In the genomic region with DNA sequence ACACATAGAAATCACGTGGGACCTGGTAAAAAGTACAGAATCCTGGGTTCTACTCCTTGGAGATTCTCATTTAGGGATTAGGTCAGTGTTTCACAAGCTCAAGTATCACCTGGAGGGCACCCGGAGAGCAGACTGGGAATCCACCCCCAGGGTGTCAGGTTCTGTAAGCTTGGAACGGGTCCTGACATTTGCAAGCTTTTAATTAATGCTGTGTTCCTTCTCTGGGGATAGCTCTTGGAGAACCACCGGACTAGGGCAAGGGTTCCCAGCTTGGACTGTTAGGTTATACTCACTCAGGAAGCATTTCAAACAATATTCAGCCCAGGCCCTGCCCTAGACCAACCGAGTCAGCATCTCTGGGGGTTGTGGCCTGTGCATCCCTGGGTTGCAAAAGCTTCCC, we compare ENCODE assay signal across 20 cellular contexts. TPM values are rescaled to one million over a fixed set of nuclear protein-coding genes. Genes with fewer than 3 reads are reported as not detected.
DNase-seq lines count a peak whose midpoint lies in the region; ATAC-seq and TF ChIP-seq lines count a peak whose summit lies in the region.
"Had no signal": no experiment of that assay in that cellular context is flagged by ENCODE, and none has a peak within 500 bp of the region (broad histone marks: within the 10 kb centered on the region; RNA-seq: fewer than 3 reads in every experiment).

No MANE protein-coding gene starts in this region.

- no peaks in the 10 kb centered on the region for H3K27me3 ChIP-seq in right atrium auricular region
- no peaks in the 10 kb centered on the region for H3K27me3 ChIP-seq in trophoblast cell (ENCODE audit: insufficient read depth, low read length)
- H3K27me3 ChIP-seq: BE2C had no signal

- H3K27ac ChIP-seq in right atrium auricular region: no peak overlapping the region
- 0 out of 2 replicates have a peak overlapping the region, but pooled peaks have one; percentile 3 for H3K27ac ChIP-seq in RWPE1
- H3K27ac ChIP-seq in trophoblast cell (ENCODE audit: low read depth, low read length): no peak overlapping the region

- no CpG with 5 or more reads among the region's 5 CpGs for WGBS in trophoblast cell (ENCODE audit: extremely low coverage, insufficient coverage, insufficient read length)

- no peak overlapping the region for H2BK120ac ChIP-seq in trophoblast cell (ENCODE audit: insufficient read depth, low read length, poor library complexity)

- H3K9me3 ChIP-seq in right atrium auricular region (no peaks in the 10 kb centered on the region), trophoblast cell (ENCODE audit: insufficient read depth, low read depth, low read length) (no peaks in the 10 kb centered on the region)
- H3K9me3 ChIP-seq: BE2C had no signal

- H3K9ac ChIP-seq in trophoblast cell (ENCODE audit: low read length): no peak overlapping the region

- CTCF ChIA-PET in RWPE1 (lab: Yijun Ruan, JAX): interaction anchor here (0.6 kb wide), 1 partner anchor 45 kb away, joined by 3 read pairs; no protein-coding TSS in a partner anchor

- DNase-seq in right atrium auricular region (ENCODE audit: low spot score) (peak; percentile 26), cardiac septum (ENCODE audit: low spot score) (no peak), RWPE1 (ENCODE audit: low spot score) (no peak), trophoblast cell (peak; percentile 84 to 89), iPS-NIHi7 (ENCODE audit: extremely low spot score) (no peak)
- DNase-seq: ACHN; BE2C; C1 segment of cervical spinal cord; CD4-positive, CD25-positive, alpha-beta regulatory T cell; CD8-positive, alpha-beta memory T cell; COR-L47; DMS153; DMS79; GDM1; GOT3; H7; HFFc6 had no signal

- intact Hi-C loops in cardiac septum (cut with DNase I): no loop called here

- no peak overlapping the region for H3K4me2 ChIP-seq in trophoblast cell (ENCODE audit: low read length)

- peaks cover 9% of the 10 kb centered on the region for H3K79me2 ChIP-seq in trophoblast cell (ENCODE audit: control insufficient read depth, insufficient read depth, low read length, poor library complexity)

- H2BK5ac ChIP-seq in trophoblast cell (ENCODE audit: low read depth, low read length, poor library complexity): no peak overlapping the region

- H3K79me1 ChIP-seq in trophoblast cell (ENCODE audit: low read length): peaks cover 6% of the 10 kb centered on the region

- no peak overlapping the region for H2AK5ac ChIP-seq in trophoblast cell (ENCODE audit: low read length)

- H2AFZ ChIP-seq in trophoblast cell (ENCODE audit: insufficient read depth, low read length, poor library complexity): no peak overlapping the region

- POLR2A ChIA-PET in RWPE1 (lab: Yijun Ruan, JAX; ENCODE audit: low non-redundant PET): interaction anchor here (0.5 kb wide), 1 partner anchor 40 kb away, joined by 3 read pairs; no protein-coding TSS in a partner anchor

- ATAC-seq in GM21360 (IDR thresholded peaks at IDR 0.05; ENCODE audit: unreplicated experiment) (no peak), HG03571 (IDR thresholded peaks at IDR 0.05; ENCODE audit: unreplicated experiment) (no peak)
- ATAC-seq: HepG2 had no signal

- no peak for TF ChIP-seq CTCF in right atrium auricular region (IDR thresholded peaks at IDR 0.05)
- TF ChIP-seq CTCF in RWPE1 (conservative IDR thresholded peaks at IDR 0.05; ENCODE audit: low read depth): no peak

- H3K18ac ChIP-seq in trophoblast cell (ENCODE audit: low read length): no peak overlapping the region

- H3K4ac ChIP-seq in trophoblast cell (ENCODE audit: low read depth, low read length): peak overlapping the region; percentile 43

- no peaks in the 10 kb centered on the region for H3K4me1 ChIP-seq in right atrium auricular region
- H3K4me1 ChIP-seq in trophoblast cell (ENCODE audit: control insufficient read depth in 1 of 2, insufficient read depth in 2 of 2, low read length in 2 of 2): peaks cover 15 to 21% of the 10 kb centered on the region in 2 experiments

- no peak overlapping the region for H4K91ac ChIP-seq in trophoblast cell (ENCODE audit: low read depth, low read length)

- H3K23ac ChIP-seq in trophoblast cell (ENCODE audit: low read length): no peak overlapping the region

- no peak overlapping the region for H4K8ac ChIP-seq in trophoblast cell (ENCODE audit: low read depth, low read length)

- H3K14ac ChIP-seq in trophoblast cell (ENCODE audit: low read length): no peak overlapping the region

- H3K36me3 ChIP-seq in right atrium auricular region: peaks cover 15% of the 10 kb centered on the region
- H3K36me3 ChIP-seq in trophoblast cell (ENCODE audit: control insufficient read depth in 1 of 2, insufficient read depth in 2 of 2, low read length in 2 of 2): peaks cover 7 to 22% of the 10 kb centered on the region in 2 experiments

- no peak overlapping the region for H4K12ac ChIP-seq in trophoblast cell (ENCODE audit: low read depth, low read length)

- H2BK12ac ChIP-seq in trophoblast cell (ENCODE audit: low read length): no peak overlapping the region

- H3K4me3 ChIP-seq in right atrium auricular region: no peak overlapping the region
- H3K4me3 ChIP-seq in trophoblast cell (ENCODE audit: low read depth, low read length): no peak overlapping the region

RNA-seq across cellular contexts. Expression of gene TCF7L2, which starts 23.0 kb away (rescaled TPM):
- total RNA-seq in right atrium auricular region (10 to 100 TPM in 1 of 2 donors, 1 to 10 TPM in 1; 8.5 to 11.3 TPM), cardiac septum (11.7 TPM)
- 83.7 and 89.6 TPM in 2 replicates for polyA plus RNA-seq in trophoblast cell (2013)

Comparison
In these comparisons a context has a peak if more than half of its experiments do, and no peak if none do; other contexts are left out.
1. DNase-seq: peak in right atrium auricular region (single experiment) and trophoblast cell (2 of 2); none in cardiac septum (single experiment), RWPE1 (single experiment) and iPS-NIHi7 (single experiment).